1 cellular context compared by ENCODE assay signal in the genomic region with DNA sequence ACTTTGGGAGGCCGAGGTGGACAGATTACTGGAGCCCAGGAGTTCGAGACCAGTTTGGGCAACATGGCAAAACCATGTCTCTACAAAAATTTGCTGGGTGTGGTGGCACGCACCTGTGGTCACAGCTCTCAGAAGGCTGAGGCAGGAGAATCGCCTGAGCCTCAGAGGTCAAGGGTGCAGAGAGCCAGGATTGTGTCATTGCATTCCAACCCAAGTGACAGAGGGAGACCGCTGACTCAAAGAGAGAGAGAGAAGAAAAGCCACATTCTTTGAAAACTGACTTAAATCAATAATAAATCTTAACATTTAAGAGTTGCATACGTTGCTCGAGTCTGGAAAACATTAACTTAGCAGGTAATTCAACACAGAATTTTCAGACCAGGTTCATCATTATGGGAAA.
A peak's percentile ranks its signal among the peaks of the same experiment; 100 is the strongest.
TF ChIP-seq lines count a peak whose summit lies in the region.

No MANE protein-coding gene starts in this region.

TF ChIP-seq in GM12878, 131 proteins besides CTCF, POLR2A, EP300 and RAD21 (continued from another document):
- TF ChIP-seq, protein P1, sequence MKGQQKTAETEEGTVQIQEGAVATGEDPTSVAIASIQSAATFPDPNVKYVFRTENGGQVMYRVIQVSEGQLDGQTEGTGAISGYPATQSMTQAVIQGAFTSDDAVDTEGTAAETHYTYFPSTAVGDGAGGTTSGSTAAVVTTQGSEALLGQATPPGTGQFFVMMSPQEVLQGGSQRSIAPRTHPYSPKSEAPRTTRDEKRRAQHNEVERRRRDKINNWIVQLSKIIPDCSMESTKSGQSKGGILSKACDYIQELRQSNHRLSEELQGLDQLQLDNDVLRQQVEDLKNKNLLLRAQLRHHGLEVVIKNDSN (IDR thresholded peaks at IDR 0.05; ENCODE audit: borderline replicate concordance, extremely low read length, insufficient read depth, low read depth, low read length), result no peak
- peak; percentile 50 for TF ChIP-seq SKIL (IDR thresholded peaks at IDR 0.05; ENCODE audit: low read depth, poor library complexity, severe bottlenecking)
